Comparison of ENCODE assay signal across 11 cellular contexts in genomic region chr5:126370796-126371718, GRCh38. TPM values are rescaled to one million over a fixed set of nuclear protein-coding genes. Genes with fewer than 3 reads are reported as not detected.
DNase-seq lines count a peak whose midpoint lies in the region; FAIRE-seq lines count a peak whose summit lies in the region.
"Had no signal": no experiment of that assay in that cellular context is flagged by ENCODE, and none has a peak within 500 bp of the region (broad histone marks: within the 10 kb centered on the region; RNA-seq: fewer than 3 reads in every experiment).

No MANE protein-coding gene starts in this region.

- WGBS in HUES64: 91% methylated on average over 12 of the region's 12 CpGs

- H3K36me3 ChIP-seq in HUES64 (ENCODE audit: insufficient read depth, low read length) (no peaks in the 10 kb centered on the region), muscle layer of duodenum (ENCODE audit: control insufficient read depth in 1 of 2, insufficient read depth in 2 of 2, low read length in 2 of 2) (no peaks in the 10 kb centered on the region)
- H3K36me3 ChIP-seq: thyroid gland had no signal

- peak overlapping the region; percentile 54 for H3K27ac ChIP-seq in HUES64 (ENCODE audit: low read depth, low read length)
- H3K27ac ChIP-seq in muscle layer of duodenum (ENCODE audit: low read length): peak overlapping the region; percentile 73

- H3K4me1 ChIP-seq in HUES64 (ENCODE audit: insufficient read depth, low read length) (peaks cover 54% of the 10 kb centered on the region), muscle layer of duodenum (ENCODE audit: control insufficient read depth in 1 of 2, insufficient read depth in 2 of 2, low read length in 2 of 2) (peaks cover 0 to 5% of the 10 kb centered on the region in 2 donors)

- H3K9me3 ChIP-seq in HUES64 (ENCODE audit: insufficient read depth, low read depth, low read length) (no peaks in the 10 kb centered on the region), muscle layer of duodenum (ENCODE audit: control insufficient read depth in 1 of 2, low read length in 2 of 2) (no peaks in the 10 kb centered on the region)
- H3K9me3 ChIP-seq: thyroid gland had no signal

- H3K4me3 ChIP-seq in HUES64 (ENCODE audit: low read length) (no peak overlapping the region), muscle layer of duodenum (ENCODE audit: low read depth in 1 of 2, low read length in 2 of 2) (peak overlapping the region in 1 of 2 donors; percentile 55)
- H3K4me3 ChIP-seq: thyroid gland had no signal

- peak; percentile 49 for FAIRE-seq in colon (lab: Jason Lieb, UNC)
- FAIRE-seq: TTC549 had no signal

- H3K27me3 ChIP-seq in HUES64 (ENCODE audit: insufficient read depth, low read length): no peaks in the 10 kb centered on the region
- H3K27me3 ChIP-seq in muscle layer of duodenum (ENCODE audit: low read depth, low read length): no peaks in the 10 kb centered on the region
- H3K27me3 ChIP-seq: thyroid gland had no signal

- DNase-seq in DMS53 treated with DMSO at 0.1 percent for 48 hours (lab: John Stamatoyannopoulos, UW; ENCODE audit: unreplicated experiment) (peak; percentile 88), hepatic stellate cell (ENCODE audit: low spot score) (no peak), C1 segment of cervical spinal cord (lab: John Stamatoyannopoulos, UW) (no peak), AML-193 (lab: John Stamatoyannopoulos, UW) (no peak)
- no peak for DNase-seq in activated T-cell treated with anti-CD3 and anti-CD28 coated beads, Interleukin-2, amount 50 U/mL, for 48 hours
- DNase-seq: stimulated activated CD4-positive, alpha-beta T cell treated with anti-CD3 and anti-CD28 coated beads, Interleukin-15, amount 100 ng/mL, for 24 hours; thyroid gland had no signal

- no peak overlapping the region for H3K9ac ChIP-seq in HUES64 (ENCODE audit: low read depth, low read length)

RNA-seq across cellular contexts. Expression of gene GRAMD2B, which starts 52.2 kb away (rescaled TPM):
- 7.1 TPM for polyA plus RNA-seq in HUES64 (2013, experiment 1 of 2)
- polyA plus RNA-seq in HUES64 (2013, experiment 2 of 2): 8.3 TPM
